In the genomic region with DNA sequence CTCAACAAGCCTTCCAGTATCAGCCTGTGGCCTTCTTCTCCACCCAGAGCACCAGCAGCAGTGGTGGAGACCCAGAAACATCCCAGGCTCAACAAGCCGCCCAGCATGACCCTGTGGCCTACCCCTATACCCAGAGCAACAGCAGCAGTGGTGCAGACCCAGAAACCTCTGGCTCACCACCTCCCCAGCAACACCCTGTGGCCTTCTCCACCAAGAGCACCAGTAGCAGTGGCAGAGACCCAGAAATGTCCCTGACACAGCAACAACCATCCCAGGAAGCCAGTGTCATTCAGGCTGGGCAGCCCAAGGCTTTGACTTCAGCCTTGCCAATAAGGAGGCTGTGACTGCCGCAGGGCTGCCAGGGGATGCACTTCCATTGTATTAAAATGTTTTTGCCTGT, we compare ENCODE assay signal across 1 cellular context.
TF ChIP-seq lines count a peak whose summit lies in the region.

No MANE protein-coding gene starts in this region.

TF ChIP-seq in H1, 55 proteins besides CTCF, POLR2A, EP300 and RAD21:
- TF ChIP-seq POLR2AphosphoS5 (IDR thresholded peaks at IDR 0.05; ENCODE audit: low read depth, low read length) (0 out of 2 replicates have a peak, but pooled peaks have one; percentile 9), RFX5 (IDR thresholded peaks at IDR 0.05; ENCODE audit: borderline replicate concordance, low read depth, low read length) (no peak)
